Comparison of ENCODE assay signal across 7 cellular contexts in the genomic region with DNA sequence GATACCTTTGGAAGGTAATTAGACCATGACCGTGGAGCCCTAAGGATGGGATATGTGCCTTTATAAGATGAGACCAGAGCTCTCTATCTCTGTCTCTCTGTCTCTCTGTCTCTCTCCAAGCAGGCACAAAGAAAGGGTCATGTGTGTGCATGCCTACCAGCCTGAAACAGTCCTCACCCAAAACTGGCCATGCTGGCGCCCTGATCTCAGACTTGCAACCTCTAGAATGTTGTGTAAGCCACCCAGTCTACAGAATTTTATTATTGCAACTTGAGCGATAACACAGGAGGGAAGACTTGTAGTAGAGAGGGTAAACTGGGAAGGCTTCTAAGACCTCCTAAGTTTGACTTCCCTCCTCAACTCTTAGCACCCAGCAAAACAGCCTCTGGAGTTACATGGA.
"Had no signal": no experiment of that assay in that cellular context is flagged by ENCODE, and none has a peak within 500 bp of the region (broad histone marks: within the 10 kb centered on the region; RNA-seq: fewer than 3 reads in every experiment).

No MANE protein-coding gene starts in this region.

- H3K27ac Mint-ChIP-seq: IgD-negative memory B cell had no signal

- H3K36me3 ChIP-seq: HAP-1 had no signal

- H3K27me3 Mint-ChIP-seq: IgD-negative memory B cell had no signal

- H3K4me3 Mint-ChIP-seq: IgD-negative memory B cell had no signal

- DNase-seq: GM23248, GOT3, H7, KBM-7 had no signal

- H3K4me3 ChIP-seq: GM23248, HAP-1 had no signal

- ATAC-seq: HCT116 had no signal

- H3K9ac ChIP-seq: GM23248 had no signal

- H2AFZ ChIP-seq: GM23248 had no signal

- H3K4me1 ChIP-seq: HAP-1 had no signal
